9 cellular contexts compared by ENCODE assay signal in genomic region chr16:53864819-53865491, GRCh38.
DNase-seq lines count a peak whose midpoint lies in the region; ATAC-seq, FAIRE-seq and TF ChIP-seq lines count a peak whose summit lies in the region.
"Had no signal": no experiment of that assay in that cellular context is flagged by ENCODE, and none has a peak within 500 bp of the region (broad histone marks: within the 10 kb centered on the region; RNA-seq: fewer than 3 reads in every experiment).

No MANE protein-coding gene starts in this region.

- peak; percentile 58 for FAIRE-seq in GM12892 (lab: Jason Lieb, UNC)

- H3K9me3 Mint-ChIP-seq in naive thymus-derived CD4-positive, alpha-beta T cell = peaks cover 0 to 22% (median 9%) of the 10 kb centered on the region in 11 donors
- H3K9me3 Mint-ChIP-seq in type B pancreatic cell = no peaks in the 10 kb centered on the region

- no peak overlapping the region for H3K4me3 Mint-ChIP-seq in naive thymus-derived CD4-positive, alpha-beta T cell
- H3K4me3 Mint-ChIP-seq in type B pancreatic cell = no peak overlapping the region

- CTCF ChIA-PET in naive thymus-derived CD4-positive, alpha-beta T cell (lab: Charles Lee) = no interaction called here

- no peaks in the 10 kb centered on the region for H3K27me3 ChIP-seq in naive thymus-derived CD4-positive, alpha-beta T cell (ENCODE audit: control insufficient read depth in 2 of 2, insufficient read depth in 2 of 2, low read length in 2 of 2)
- no peaks in the 10 kb centered on the region for H3K27me3 ChIP-seq in tibial nerve
- H3K27me3 ChIP-seq: SJCRH30 had no signal

- intact Hi-C loops in naive thymus-derived CD4-positive, alpha-beta T cell (cut with micrococcal nuclease) = no loop called here

- POLR2A ChIA-PET in naive thymus-derived CD4-positive, alpha-beta T cell (lab: Charles Lee) = no interaction called here

- TF ChIP-seq EP300 in tibial nerve (IDR thresholded peaks at IDR 0.05) = no peak

- H3K36me3 Mint-ChIP-seq in naive thymus-derived CD4-positive, alpha-beta T cell = peaks cover 19 to 79% (median 56%) of the 10 kb centered on the region in 5 donors
- H3K36me3 Mint-ChIP-seq in type B pancreatic cell = peaks cover 18% of the 10 kb centered on the region

- WGBS in tibial nerve, 2 donors = 83 to 89% methylated on average over 2 of the region's 2 CpGs

- TF ChIP-seq CTCF in type B pancreatic cell (conservative IDR thresholded peaks at IDR 0.05) = no peak
- no peak for TF ChIP-seq CTCF in tibial nerve (IDR thresholded peaks at IDR 0.05)

- TF ChIP-seq POLR2A in GM12892 (IDR thresholded peaks at IDR 0.05; ENCODE audit: low read depth, low read length) (no peak), tibial nerve (IDR thresholded peaks at IDR 0.05) (no peak)

- H3K27ac Mint-ChIP-seq in naive thymus-derived CD4-positive, alpha-beta T cell = no peak overlapping the region
- H3K27ac Mint-ChIP-seq in type B pancreatic cell = no peak overlapping the region

- DNase-seq in GM12892 (ENCODE audit: insufficient read length) (no peak), HT1080 (ENCODE audit: low read depth) (peak; percentile 69), amniotic epithelial cell (ENCODE audit: low read depth) (peak; percentile 40), type B pancreatic cell (ENCODE audit: extremely low spot score, unreplicated experiment) (no peak), SHP77 (lab: John Stamatoyannopoulos, UW) (no peak), tibial nerve (ENCODE audit: low spot score in 2 of 2) (no peak)
- DNase-seq in naive thymus-derived CD4-positive, alpha-beta T cell = no peak
- DNase-seq: SJCRH30 had no signal

- H3K4me1 ChIP-seq in naive thymus-derived CD4-positive, alpha-beta T cell (ENCODE audit: control insufficient read depth in 2 of 2, insufficient read depth in 2 of 2, low read length in 2 of 2) = no peaks in the 10 kb centered on the region
- peaks cover 0 to 5% (median 2%) of the 10 kb centered on the region in 4 donors for H3K4me1 ChIP-seq in tibial nerve
- H3K4me1 ChIP-seq: SJCRH30 had no signal

- H3K27me3 Mint-ChIP-seq in naive thymus-derived CD4-positive, alpha-beta T cell = no peaks in the 10 kb centered on the region
- no peaks in the 10 kb centered on the region for H3K27me3 Mint-ChIP-seq in type B pancreatic cell

- H3K4me3 ChIP-seq in naive thymus-derived CD4-positive, alpha-beta T cell (ENCODE audit: low read length) = no peak overlapping the region
- no peak overlapping the region for H3K4me3 ChIP-seq in tibial nerve
- H3K4me3 ChIP-seq: SJCRH30 had no signal

- H3K36me3 ChIP-seq in naive thymus-derived CD4-positive, alpha-beta T cell (ENCODE audit: control insufficient read depth in 2 of 3, insufficient read depth in 3 of 3, low read length in 3 of 3) = peaks cover 0 to 6% (median 0%) of the 10 kb centered on the region in 3 experiments
- peaks cover 0 to 25% (median 0%) of the 10 kb centered on the region in 3 donors for H3K36me3 ChIP-seq in tibial nerve

- no peak overlapping the region for H3K27ac ChIP-seq in naive thymus-derived CD4-positive, alpha-beta T cell (ENCODE audit: low read depth, low read length)
- peak overlapping the region in 2 of 4 donors; percentile 30 to 60 for H3K27ac ChIP-seq in tibial nerve
- H3K27ac ChIP-seq: SJCRH30 had no signal

- no peaks in the 10 kb centered on the region for H3K9me3 ChIP-seq in naive thymus-derived CD4-positive, alpha-beta T cell (ENCODE audit: control insufficient read depth in 2 of 3, low read length in 3 of 3)
- no peaks in the 10 kb centered on the region for H3K9me3 ChIP-seq in tibial nerve
- H3K9me3 ChIP-seq: SJCRH30 had no signal

- peak; percentile 32 for ATAC-seq in naive thymus-derived CD4-positive, alpha-beta T cell
- ATAC-seq in HG03196 (IDR thresholded peaks at IDR 0.05; ENCODE audit: unreplicated experiment) = no peak

- peaks cover 0 to 12% (median 4%) of the 10 kb centered on the region in 7 donors for H3K4me1 Mint-ChIP-seq in naive thymus-derived CD4-positive, alpha-beta T cell
- no peaks in the 10 kb centered on the region for H3K4me1 Mint-ChIP-seq in type B pancreatic cell (ENCODE audit: unreplicated experiment)

Comparison
In these comparisons a context has a peak if more than half of its experiments do, and no peak if none do; other contexts are left out.
1. DNase-seq: peak in HT1080 (single experiment) and amniotic epithelial cell (single experiment); none in GM12892 (single experiment), naive thymus-derived CD4-positive, alpha-beta T cell (0 of 9), type B pancreatic cell (single experiment), SHP77 (0 of 2) and tibial nerve (0 of 2).